Comparison of ENCODE assay signal across 16 cellular contexts in the genomic region with DNA sequence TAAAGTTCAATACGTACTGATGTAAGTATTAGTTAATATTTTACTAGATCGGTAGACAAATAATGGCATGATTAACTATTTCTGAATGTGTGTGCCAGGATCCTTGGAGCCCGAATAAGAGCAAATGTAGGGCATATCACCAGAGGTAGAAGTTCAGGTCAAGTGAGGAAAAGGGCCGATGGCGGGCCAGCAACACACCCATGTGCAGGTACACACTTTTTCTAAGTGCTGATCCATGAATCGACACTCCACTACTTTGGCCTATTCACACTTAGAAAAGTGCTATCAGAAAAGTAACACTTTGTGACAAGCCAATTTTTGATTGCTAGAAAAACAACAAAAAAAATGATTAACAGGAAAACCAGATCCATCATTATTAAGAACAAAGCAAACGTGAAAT.
A peak's percentile ranks its signal among the peaks of the same experiment; 100 is the strongest.
DNase-seq lines count a peak whose midpoint lies in the region; ATAC-seq and TF ChIP-seq lines count a peak whose summit lies in the region.
"Had no signal": no experiment of that assay in that cellular context is flagged by ENCODE, and none has a peak within 500 bp of the region (broad histone marks: within the 10 kb centered on the region; RNA-seq: fewer than 3 reads in every experiment).

No MANE protein-coding gene starts in this region.

- peak overlapping the region; percentile 88 to 93 for H3K27ac ChIP-seq in liver (ENCODE audit: low read depth in 1 of 2, low read length in 2 of 2)
- H3K27ac ChIP-seq: neutrophil had no signal

- H3K27ac Mint-ChIP-seq in activated naive CD8-positive, alpha-beta T cell = peak overlapping the region; percentile 97
- peak overlapping the region; percentile 86 for H3K27ac Mint-ChIP-seq in type B pancreatic cell
- H3K27ac Mint-ChIP-seq: activated CD4-positive, alpha-beta T cell treated with anti-CD3 and anti-CD28 coated beads, Interleukin-2, amount 10 ng/mL, durations not matched to agents 7 days and 5 days had no signal

- peaks cover 50% of the 10 kb centered on the region for H3K4me1 Mint-ChIP-seq in activated T-cell treated with anti-CD3 and anti-CD28 coated beads, Interleukin-2, amount 50 U/mL, for 4 hours (ENCODE audit: low read depth)
- peaks cover 56% of the 10 kb centered on the region for H3K4me1 Mint-ChIP-seq in activated naive CD8-positive, alpha-beta T cell (ENCODE audit: low read depth)
- peaks cover 38% of the 10 kb centered on the region for H3K4me1 Mint-ChIP-seq in type B pancreatic cell (ENCODE audit: unreplicated experiment)

- no peaks in the 10 kb centered on the region for H3K27me3 Mint-ChIP-seq in activated T-cell treated with anti-CD3 and anti-CD28 coated beads, Interleukin-2, amount 50 U/mL, for 4 hours (ENCODE audit: low read depth)
- H3K27me3 Mint-ChIP-seq in activated naive CD8-positive, alpha-beta T cell = no peaks in the 10 kb centered on the region
- H3K27me3 Mint-ChIP-seq in type B pancreatic cell = no peaks in the 10 kb centered on the region
- H3K27me3 Mint-ChIP-seq: activated CD4-positive, alpha-beta T cell treated with anti-CD3 and anti-CD28 coated beads, Interleukin-2, amount 10 ng/mL, durations not matched to agents 7 days and 5 days had no signal

- peak overlapping the region; percentile 67 for H3K4me3 Mint-ChIP-seq in activated T-cell treated with anti-CD3 and anti-CD28 coated beads, Interleukin-2, amount 50 U/mL, for 4 hours
- H3K4me3 Mint-ChIP-seq in activated naive CD8-positive, alpha-beta T cell = peak overlapping the region; percentile 44
- no peak overlapping the region for H3K4me3 Mint-ChIP-seq in type B pancreatic cell
- H3K4me3 Mint-ChIP-seq: activated CD4-positive, alpha-beta T cell treated with anti-CD3 and anti-CD28 coated beads, Interleukin-2, amount 10 ng/mL, durations not matched to agents 7 days and 5 days had no signal

- H3K9me3 ChIP-seq in liver (ENCODE audit: control insufficient read depth in 4 of 4, low read length in 3 of 4) = no peaks in the 10 kb centered on the region
- H3K9me3 ChIP-seq: neutrophil had no signal

- no peak for ATAC-seq in activated T-cell treated with anti-CD3 and anti-CD28 coated beads, Interleukin-2, amount 50 U/mL, for 4 hours
- no peak for ATAC-seq in GM19463 (IDR thresholded peaks at IDR 0.05; ENCODE audit: unreplicated experiment)
- no peak for ATAC-seq in HG03039 (IDR thresholded peaks at IDR 0.05; ENCODE audit: unreplicated experiment)
- ATAC-seq: esophagus mucosa, left ventricle myocardium superior had no signal

- no peaks in the 10 kb centered on the region for H3K9me3 Mint-ChIP-seq in activated T-cell treated with anti-CD3 and anti-CD28 coated beads, Interleukin-2, amount 50 U/mL, for 4 hours
- H3K9me3 Mint-ChIP-seq in activated naive CD8-positive, alpha-beta T cell (ENCODE audit: low read depth) = no peaks in the 10 kb centered on the region
- no peaks in the 10 kb centered on the region for H3K9me3 Mint-ChIP-seq in type B pancreatic cell

- WGBS in liver = 37% methylated on average over 7 of the region's 7 CpGs

- H3K36me3 Mint-ChIP-seq in activated T-cell treated with anti-CD3 and anti-CD28 coated beads, Interleukin-2, amount 50 U/mL, for 4 hours (ENCODE audit: insufficient read depth) = peaks cover 3% of the 10 kb centered on the region
- H3K36me3 Mint-ChIP-seq in activated naive CD8-positive, alpha-beta T cell = peaks cover 4% of the 10 kb centered on the region
- peaks cover 9% of the 10 kb centered on the region for H3K36me3 Mint-ChIP-seq in type B pancreatic cell

- peak overlapping the region; percentile 80 to 99 for H3K9ac ChIP-seq in liver (ENCODE audit: low read depth in 1 of 2, low read length in 2 of 2)

- TF ChIP-seq RAD21 in liver (IDR thresholded peaks at IDR 0.05) = peak; percentile 47 to 51

- no peak for DNase-seq in activated T-cell treated with anti-CD3 and anti-CD28 coated beads, Interleukin-2, amount 50 U/mL, for 4 hours
- no peak for DNase-seq in activated T-cell treated with anti-CD3 and anti-CD28 coated beads for 4 hours
- no peak for DNase-seq in type B pancreatic cell (ENCODE audit: extremely low spot score, unreplicated experiment)
- no peak for DNase-seq in NCI-H2107 (lab: John Stamatoyannopoulos, UW)
- DNase-seq: activated CD4-positive, alpha-beta T cell treated with anti-CD3 and anti-CD28 coated beads, Interleukin-2, amount 10 ng/mL, durations not matched to agents 7 days and 5 days; HCEC 1CT; hippocampal formation; left ventricle myocardium superior; NCI-H2081; NCI-H774 had no signal

- H3K27me3 ChIP-seq in liver (ENCODE audit: control insufficient read depth in 4 of 4, insufficient read depth in 4 of 4, low read length in 3 of 4) = no peaks in the 10 kb centered on the region
- H3K27me3 ChIP-seq: neutrophil had no signal

- peaks cover 0 to 2% (median 0%) of the 10 kb centered on the region in 4 donors for H3K36me3 ChIP-seq in liver (ENCODE audit: control insufficient read depth in 4 of 4, insufficient read depth in 3 of 4, low read depth in 1 of 4, low read length in 3 of 4)
- H3K36me3 ChIP-seq: neutrophil had no signal

- TF ChIP-seq CTCF in liver (IDR thresholded peaks at IDR 0.05; ENCODE audit: low read depth, low read length, missing input control) (no peak), type B pancreatic cell (conservative IDR thresholded peaks at IDR 0.05) (no peak)

- H3K4me1 ChIP-seq in liver (ENCODE audit: control insufficient read depth in 4 of 4, insufficient read depth in 4 of 4, low read length in 3 of 4) = peaks cover 14 to 45% (median 21%) of the 10 kb centered on the region in 4 donors

- H3K4me3 ChIP-seq in liver (ENCODE audit: low read depth in 1 of 3, low read length in 3 of 3) = peak overlapping the region in 1 of 3 donors; percentile 39

TF ChIP-seq in liver, 16 proteins besides CTCF, POLR2A, EP300 and RAD21:
- TF ChIP-seq JUND (IDR thresholded peaks at IDR 0.05) (peak; percentile 67 to 88), HNF4A (conservative IDR thresholded peaks at IDR 0.05) (peak; percentile 62 to 83), YY1 (IDR thresholded peaks at IDR 0.05) (peak; percentile 88), RXRA (IDR thresholded peaks at IDR 0.05) (peak; percentile 96 to 97), GABPA (IDR thresholded peaks at IDR 0.05 in 1 of 2, conservative IDR thresholded peaks at IDR 0.05 in 1 of 2) (peak in 1 of 2 donors; percentile 23), FOXA2 (IDR thresholded peaks at IDR 0.05) (no peak), FOXA1 (IDR thresholded peaks at IDR 0.05) (no peak), NR2F2 (IDR thresholded peaks at IDR 0.05) (no peak), SP1 (IDR thresholded peaks at IDR 0.05) (peak; percentile 83), HNF4G (IDR thresholded peaks at IDR 0.05) (peak; percentile 11), EGR1 (IDR thresholded peaks at IDR 0.05; ENCODE audit: low read depth in 2 of 2) (peak in 1 of 2 donors; percentile 16)
- TF ChIP-seq, protein P1, sequence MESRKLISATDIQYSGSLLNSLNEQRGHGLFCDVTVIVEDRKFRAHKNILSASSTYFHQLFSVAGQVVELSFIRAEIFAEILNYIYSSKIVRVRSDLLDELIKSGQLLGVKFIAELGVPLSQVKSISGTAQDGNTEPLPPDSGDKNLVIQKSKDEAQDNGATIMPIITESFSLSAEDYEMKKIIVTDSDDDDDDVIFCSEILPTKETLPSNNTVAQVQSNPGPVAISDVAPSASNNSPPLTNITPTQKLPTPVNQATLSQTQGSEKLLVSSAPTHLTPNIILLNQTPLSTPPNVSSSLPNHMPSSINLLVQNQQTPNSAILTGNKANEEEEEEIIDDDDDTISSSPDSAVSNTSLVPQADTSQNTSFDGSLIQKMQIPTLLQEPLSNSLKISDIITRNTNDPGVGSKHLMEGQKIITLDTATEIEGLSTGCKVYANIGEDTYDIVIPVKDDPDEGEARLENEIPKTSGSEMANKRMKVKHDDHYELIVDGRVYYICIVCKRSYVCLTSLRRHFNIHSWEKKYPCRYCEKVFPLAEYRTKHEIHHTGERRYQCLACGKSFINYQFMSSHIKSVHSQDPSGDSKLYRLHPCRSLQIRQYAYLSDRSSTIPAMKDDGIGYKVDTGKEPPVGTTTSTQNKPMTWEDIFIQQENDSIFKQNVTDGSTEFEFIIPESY (IDR thresholded peaks at IDR 0.05) = peak; percentile 69
- TF ChIP-seq, protein P2, sequence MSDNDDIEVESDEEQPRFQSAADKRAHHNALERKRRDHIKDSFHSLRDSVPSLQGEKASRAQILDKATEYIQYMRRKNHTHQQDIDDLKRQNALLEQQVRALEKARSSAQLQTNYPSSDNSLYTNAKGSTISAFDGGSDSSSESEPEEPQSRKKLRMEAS (IDR thresholded peaks at IDR 0.05) = peak; percentile 70
- TF ChIP-seq, protein P3, sequence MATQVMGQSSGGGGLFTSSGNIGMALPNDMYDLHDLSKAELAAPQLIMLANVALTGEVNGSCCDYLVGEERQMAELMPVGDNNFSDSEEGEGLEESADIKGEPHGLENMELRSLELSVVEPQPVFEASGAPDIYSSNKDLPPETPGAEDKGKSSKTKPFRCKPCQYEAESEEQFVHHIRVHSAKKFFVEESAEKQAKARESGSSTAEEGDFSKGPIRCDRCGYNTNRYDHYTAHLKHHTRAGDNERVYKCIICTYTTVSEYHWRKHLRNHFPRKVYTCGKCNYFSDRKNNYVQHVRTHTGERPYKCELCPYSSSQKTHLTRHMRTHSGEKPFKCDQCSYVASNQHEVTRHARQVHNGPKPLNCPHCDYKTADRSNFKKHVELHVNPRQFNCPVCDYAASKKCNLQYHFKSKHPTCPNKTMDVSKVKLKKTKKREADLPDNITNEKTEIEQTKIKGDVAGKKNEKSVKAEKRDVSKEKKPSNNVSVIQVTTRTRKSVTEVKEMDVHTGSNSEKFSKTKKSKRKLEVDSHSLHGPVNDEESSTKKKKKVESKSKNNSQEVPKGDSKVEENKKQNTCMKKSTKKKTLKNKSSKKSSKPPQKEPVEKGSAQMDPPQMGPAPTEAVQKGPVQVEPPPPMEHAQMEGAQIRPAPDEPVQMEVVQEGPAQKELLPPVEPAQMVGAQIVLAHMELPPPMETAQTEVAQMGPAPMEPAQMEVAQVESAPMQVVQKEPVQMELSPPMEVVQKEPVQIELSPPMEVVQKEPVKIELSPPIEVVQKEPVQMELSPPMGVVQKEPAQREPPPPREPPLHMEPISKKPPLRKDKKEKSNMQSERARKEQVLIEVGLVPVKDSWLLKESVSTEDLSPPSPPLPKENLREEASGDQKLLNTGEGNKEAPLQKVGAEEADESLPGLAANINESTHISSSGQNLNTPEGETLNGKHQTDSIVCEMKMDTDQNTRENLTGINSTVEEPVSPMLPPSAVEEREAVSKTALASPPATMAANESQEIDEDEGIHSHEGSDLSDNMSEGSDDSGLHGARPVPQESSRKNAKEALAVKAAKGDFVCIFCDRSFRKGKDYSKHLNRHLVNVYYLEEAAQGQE (IDR thresholded peaks at IDR 0.05) = peak; percentile 57
